21 cellular contexts compared by ENCODE assay signal in the genomic region with DNA sequence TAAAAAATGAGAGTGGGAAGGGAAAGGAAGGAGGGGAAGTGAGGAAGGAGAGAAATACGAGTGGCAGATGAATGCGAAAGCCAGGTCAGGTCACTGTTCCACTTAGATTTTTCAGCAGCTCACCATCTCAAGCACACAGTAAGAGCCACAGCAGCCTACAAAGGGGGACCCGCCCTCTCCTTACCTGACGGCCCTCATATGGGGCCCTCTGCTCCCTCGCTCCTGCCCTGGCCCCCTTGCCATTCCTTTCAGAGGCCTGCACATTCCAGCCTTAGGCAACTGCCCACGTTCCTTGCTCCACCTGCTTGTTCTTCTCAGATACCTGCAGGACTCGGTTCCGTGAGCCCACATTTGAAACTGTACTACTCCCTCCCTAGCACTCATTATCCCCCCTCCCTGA. TPM values are rescaled to one million over a fixed set of nuclear protein-coding genes. Genes with fewer than 3 reads are reported as not detected.
DNase-seq lines count a peak whose midpoint lies in the region; ATAC-seq, FAIRE-seq and TF ChIP-seq lines count a peak whose summit lies in the region.
"Had no signal": no experiment of that assay in that cellular context is flagged by ENCODE, and none has a peak within 500 bp of the region (broad histone marks: within the 10 kb centered on the region; RNA-seq: fewer than 3 reads in every experiment).

No MANE protein-coding gene starts in this region.

- H3K4me1 ChIP-seq in naive thymus-derived CD4-positive, alpha-beta T cell (ENCODE audit: control insufficient read depth in 2 of 2, insufficient read depth in 2 of 2, low read length in 2 of 2) = peaks cover 23 to 24% of the 10 kb centered on the region in 2 donors
- peaks cover 15% of the 10 kb centered on the region for H3K4me1 ChIP-seq in psoas muscle

- peak overlapping the region; percentile 85 for H3K27ac Mint-ChIP-seq in T-helper 1 cell treated with Interleukin-12 subunit alpha and Interleukin-12 subunit beta and Interleukin-4 antibody, amounts not matched to agents 30 μg/mL and 1 μg/mL, for 36 hours
- H3K27ac Mint-ChIP-seq in activated naive CD8-positive, alpha-beta T cell treated with anti-CD3 and anti-CD28 coated beads for 36 hours = peak overlapping the region; percentile 88
- H3K27ac Mint-ChIP-seq in naive thymus-derived CD4-positive, alpha-beta T cell = peak overlapping the region; percentile 60 to 88 (median 78)

- no peak for TF ChIP-seq POLR2A in GM12892 (IDR thresholded peaks at IDR 0.05; ENCODE audit: low read depth, low read length)

- H3K36me3 Mint-ChIP-seq in T-helper 1 cell treated with Interleukin-12 subunit alpha and Interleukin-12 subunit beta and Interleukin-4 antibody, amounts not matched to agents 30 μg/mL and 1 μg/mL, for 36 hours (ENCODE audit: low read depth) = peaks cover 30% of the 10 kb centered on the region
- peaks cover 40% of the 10 kb centered on the region for H3K36me3 Mint-ChIP-seq in activated naive CD8-positive, alpha-beta T cell treated with anti-CD3 and anti-CD28 coated beads for 36 hours
- H3K36me3 Mint-ChIP-seq in naive thymus-derived CD4-positive, alpha-beta T cell = peaks cover 0 to 41% (median 5%) of the 10 kb centered on the region in 5 donors

- peak overlapping the region; percentile 39 for H3K27ac ChIP-seq in naive thymus-derived CD4-positive, alpha-beta T cell (ENCODE audit: low read depth, low read length)
- no peak overlapping the region for H3K27ac ChIP-seq in psoas muscle
- H3K27ac ChIP-seq: 22Rv1, gastrocnemius medialis, tibial artery, WERI-Rb-1 had no signal

- ATAC-seq in naive thymus-derived CD4-positive, alpha-beta T cell = no peak
- ATAC-seq in psoas muscle (no peak), sciatic nerve (no peak)
- ATAC-seq: gastrocnemius medialis, PC-3 had no signal

- POLR2A ChIA-PET in naive thymus-derived CD4-positive, alpha-beta T cell (lab: Charles Lee) = interaction anchor here (1.1 to 2.8 kb wide), 3 partner anchors 12 to 22 kb away, joined by 3 to 8 read pairs (median 3); a partner anchor contains a TSS

- CTCF ChIA-PET in naive thymus-derived CD4-positive, alpha-beta T cell (lab: Charles Lee) = interaction anchor here (0.7 kb wide), 1 partner anchor 14 kb away, joined by 5 read pairs; no protein-coding TSS in a partner anchor

- no peak for TF ChIP-seq CTCF in psoas muscle (IDR thresholded peaks at IDR 0.05)

- peaks cover 0 to 13% (median 0%) of the 10 kb centered on the region in 3 experiments for H3K36me3 ChIP-seq in naive thymus-derived CD4-positive, alpha-beta T cell (ENCODE audit: control insufficient read depth in 2 of 3, insufficient read depth in 3 of 3, low read length in 3 of 3)
- H3K36me3 ChIP-seq in psoas muscle (ENCODE audit: insufficient read depth in 1 of 2, low read depth in 1 of 2) = peaks cover 0 to 14% of the 10 kb centered on the region in 2 donors

- FAIRE-seq in GM12892 (lab: Jason Lieb, UNC) = no peak
- FAIRE-seq: endothelial cell of umbilical vein, H54 had no signal

- H3K4me3 Mint-ChIP-seq in T-helper 1 cell treated with Interleukin-12 subunit alpha and Interleukin-12 subunit beta and Interleukin-4 antibody, amounts not matched to agents 30 μg/mL and 1 μg/mL, for 36 hours = peak overlapping the region; percentile 72
- peak overlapping the region; percentile 65 for H3K4me3 Mint-ChIP-seq in activated naive CD8-positive, alpha-beta T cell treated with anti-CD3 and anti-CD28 coated beads for 36 hours
- H3K4me3 Mint-ChIP-seq in naive thymus-derived CD4-positive, alpha-beta T cell = peak overlapping the region; percentile 54 to 87 (median 73)

- H3K4me1 Mint-ChIP-seq in T-helper 1 cell treated with Interleukin-12 subunit alpha and Interleukin-12 subunit beta and Interleukin-4 antibody, amounts not matched to agents 30 μg/mL and 1 μg/mL, for 36 hours (ENCODE audit: low read depth) = peaks cover 65% of the 10 kb centered on the region
- peaks cover 60% of the 10 kb centered on the region for H3K4me1 Mint-ChIP-seq in activated naive CD8-positive, alpha-beta T cell treated with anti-CD3 and anti-CD28 coated beads for 36 hours
- H3K4me1 Mint-ChIP-seq in naive thymus-derived CD4-positive, alpha-beta T cell = peaks cover 57 to 80% (median 75%) of the 10 kb centered on the region in 7 donors

- no peaks in the 10 kb centered on the region for H3K9me3 ChIP-seq in naive thymus-derived CD4-positive, alpha-beta T cell (ENCODE audit: control insufficient read depth in 2 of 3, low read length in 3 of 3)
- no peaks in the 10 kb centered on the region for H3K9me3 ChIP-seq in psoas muscle
- H3K9me3 ChIP-seq: gastrocnemius medialis, tibial artery had no signal

- no peaks in the 10 kb centered on the region for H3K27me3 ChIP-seq in naive thymus-derived CD4-positive, alpha-beta T cell (ENCODE audit: control insufficient read depth in 2 of 2, insufficient read depth in 2 of 2, low read length in 2 of 2)
- H3K27me3 ChIP-seq in psoas muscle (ENCODE audit: insufficient read depth in 3 of 3, low read length in 2 of 3) = no peaks in the 10 kb centered on the region
- H3K27me3 ChIP-seq: gastrocnemius medialis, tibial artery had no signal

- H3K27me3 Mint-ChIP-seq in T-helper 1 cell treated with Interleukin-12 subunit alpha and Interleukin-12 subunit beta and Interleukin-4 antibody, amounts not matched to agents 30 μg/mL and 1 μg/mL, for 36 hours (ENCODE audit: low read depth) = no peaks in the 10 kb centered on the region
- no peaks in the 10 kb centered on the region for H3K27me3 Mint-ChIP-seq in activated naive CD8-positive, alpha-beta T cell treated with anti-CD3 and anti-CD28 coated beads for 36 hours
- H3K27me3 Mint-ChIP-seq in naive thymus-derived CD4-positive, alpha-beta T cell = no peaks in the 10 kb centered on the region

- intact Hi-C loops in naive thymus-derived CD4-positive, alpha-beta T cell (cut with micrococcal nuclease) = loop anchor here in 1 of 2 donors (2.0 kb wide), 2 partner anchors 22 to 24 kb away; a partner anchor contains a TSS
- intact Hi-C loops in psoas muscle (cut with DNase I) = no loop called here
- intact Hi-C loops in sciatic nerve (cut with DNase I) = no loop called here

- no peaks in the 10 kb centered on the region for H3K9me3 Mint-ChIP-seq in T-helper 1 cell treated with Interleukin-12 subunit alpha and Interleukin-12 subunit beta and Interleukin-4 antibody, amounts not matched to agents 30 μg/mL and 1 μg/mL, for 36 hours
- H3K9me3 Mint-ChIP-seq in activated naive CD8-positive, alpha-beta T cell treated with anti-CD3 and anti-CD28 coated beads for 36 hours = no peaks in the 10 kb centered on the region
- H3K9me3 Mint-ChIP-seq in naive thymus-derived CD4-positive, alpha-beta T cell = peaks cover 0 to 3% (median 0%) of the 10 kb centered on the region in 11 donors

- H3K4me3 ChIP-seq in naive thymus-derived CD4-positive, alpha-beta T cell (ENCODE audit: low read length) = no peak overlapping the region
- no peak overlapping the region for H3K4me3 ChIP-seq in psoas muscle
- H3K4me3 ChIP-seq: gastrocnemius medialis, tibial artery had no signal

- WGBS in psoas muscle, 3 donors = 89 to 94% (median 92%) methylated on average over 8 of the region's 8 CpGs

- DNase-seq in T-helper 1 cell (no peak), ELF-1 (ENCODE audit: low read depth, low spot score) (peak; percentile 55), psoas muscle (no peak), sciatic nerve (ENCODE audit: low spot score) (no peak), GM12892 (ENCODE audit: insufficient read length) (no peak)
- no peak for DNase-seq in activated naive CD8-positive, alpha-beta T cell treated with anti-CD3 and anti-CD28 coated beads for 36 hours
- no peak for DNase-seq in naive thymus-derived CD4-positive, alpha-beta T cell
- DNase-seq: C1 segment of cervical spinal cord; gastrocnemius medialis; mesendoderm; NCI-H2029; NCI-H526 treated with DMSO at 0.1 percent for 48 hours; PC-3; SK-N-SH; stimulated activated CD4-positive, alpha-beta T cell treated with anti-CD3 and anti-CD28 coated beads, Interleukin-4, amount 100 ng/mL, for 24 hours; tibial artery; WERI-Rb-1 had no signal

RNA-seq across cellular contexts. Expression of a gene that starts 22.0 kb away (rescaled TPM):
- total RNA-seq in activated naive CD8-positive, alpha-beta T cell treated with anti-CD3 and anti-CD28 coated beads for 36 hours = 10 to 100 TPM; 60.7 to 62.6 TPM
- total RNA-seq in naive thymus-derived CD4-positive, alpha-beta T cell = 10 to 100 TPM; 46.8 to 83.5 (median 77.7) TPM
- 10 to 100 TPM; 60.1 to 78.5 TPM for polyA plus RNA-seq in naive thymus-derived CD4-positive, alpha-beta T cell
- 10 to 100 TPM; 32.7 to 58.4 (median 46.8) TPM for total RNA-seq in psoas muscle
- 10 to 100 TPM; 29.6 to 78.2 (median 52.5) TPM for polyA plus RNA-seq in psoas muscle
- 48.8 TPM for total RNA-seq in sciatic nerve
- 46.2 TPM for polyA plus RNA-seq in GM12892 (2012; ENCODE audit: missing spikeins)
